In the genomic region with DNA sequence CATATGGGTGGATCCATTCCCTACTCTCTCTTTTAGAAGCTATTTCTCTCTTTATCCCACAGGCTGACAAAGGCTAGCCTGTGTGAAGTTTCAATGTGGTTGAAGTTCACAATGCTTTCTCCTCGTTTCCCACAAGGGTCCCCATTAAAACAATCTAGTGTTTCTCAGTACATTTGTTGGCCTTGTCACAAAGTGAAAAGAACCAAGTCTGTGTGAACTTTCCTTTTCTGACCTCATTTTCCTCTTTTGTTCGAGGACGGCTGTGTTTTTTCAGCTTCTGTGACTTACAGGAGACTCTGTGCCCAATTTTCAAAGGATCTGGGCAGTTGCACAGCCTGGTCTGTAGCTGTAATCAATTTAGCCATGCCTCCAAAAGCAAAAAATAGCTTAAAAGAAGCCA, we compare ENCODE assay signal across 20 cellular contexts.
"Had no signal": no experiment of that assay in that cellular context is flagged by ENCODE, and none has a peak within 500 bp of the region (broad histone marks: within the 10 kb centered on the region; RNA-seq: fewer than 3 reads in every experiment).

No MANE protein-coding gene starts in this region.

- H3K27ac ChIP-seq: gastrocnemius medialis, psoas muscle, right lobe of liver, SK-N-MC, spleen, vagina had no signal

- H3K27me3 ChIP-seq: gastrocnemius medialis, right lobe of liver, stomach, vagina had no signal

- H3K4me3 Mint-ChIP-seq: natural killer cell treated with Interleukin-12 subunit alpha and Interleukin-12 subunit beta and Interleukin-15 and Interleukin-18, amount 100 ng/mL, for 72 hours; T-cell had no signal

- ATAC-seq: gastrocnemius medialis, left lobe of liver, mucosa of descending colon, psoas muscle, right lobe of liver, T-cell had no signal

- H3K9me3 Mint-ChIP-seq: activated T-helper 2 cell treated with anti-CD3 and anti-CD28 coated beads, Interferon-gamma antibody, Interleukin-2, Interleukin-4, amounts not matched to agents 10 μg/mL and 5 μg/mL and 100 μg/mL, durations not matched to agents 14 hours and 24 hours and 36 hours; natural killer cell treated with Interleukin-12 subunit alpha and Interleukin-12 subunit beta and Interleukin-15 and Interleukin-18, amount 100 ng/mL, for 72 hours; T-cell had no signal

- H3K27ac Mint-ChIP-seq: activated T-helper 2 cell treated with anti-CD3 and anti-CD28 coated beads, Interferon-gamma antibody, Interleukin-2, Interleukin-4, amounts not matched to agents 10 μg/mL and 5 μg/mL and 100 μg/mL, durations not matched to agents 14 hours and 24 hours and 36 hours; natural killer cell treated with Interleukin-12 subunit alpha and Interleukin-12 subunit beta and Interleukin-15 and Interleukin-18, amount 100 ng/mL, for 72 hours; T-cell had no signal

- H3K36me3 Mint-ChIP-seq: natural killer cell treated with Interleukin-12 subunit alpha and Interleukin-12 subunit beta and Interleukin-15 and Interleukin-18, amount 100 ng/mL, for 72 hours; T-cell had no signal

- DNase-seq: activated CD4-positive, alpha-beta T cell treated with anti-CD3 and anti-CD28 coated beads for 1 hour; activated CD4-positive, alpha-beta T cell treated with anti-CD3 and anti-CD28 coated beads, Interleukin-2, amount 50 U/mL, for 4 hours; activated naive CD4-positive, alpha-beta T cell treated with anti-CD3 and anti-CD28 coated beads, Interleukin-2, amount 50 U/mL, for 16 hours; central memory CD4-positive, alpha-beta T cell; cortex of kidney; effector CD8-positive, alpha-beta T cell; gastrocnemius medialis; islet precursor cell; mucosa of descending colon; psoas muscle; right lobe of liver; spleen; stomach; T-cell; T-helper 9 cell had no signal
